Comparison of ENCODE assay signal across 23 cellular contexts in genomic region chr2:241615522-241616052, GRCh38. TPM values are rescaled to one million over a fixed set of nuclear protein-coding genes. Genes with fewer than 3 reads are reported as not detected.
DNase-seq lines count a peak whose midpoint lies in the region; ATAC-seq, FAIRE-seq and TF ChIP-seq lines count a peak whose summit lies in the region.
"Had no signal": no experiment of that assay in that cellular context is flagged by ENCODE, and none has a peak within 500 bp of the region (broad histone marks: within the 10 kb centered on the region; RNA-seq: fewer than 3 reads in every experiment).

No MANE protein-coding gene starts in this region.

- BruUV-seq in HepG2 (replicated peaks; lab: Mats Ljungman, UMichigan), result no TSS peak

- H3K4me2 ChIP-seq in HepG2 (ENCODE audit: low read depth, low read length), result no peak overlapping the region
- no peak overlapping the region for H3K4me2 ChIP-seq in SK-N-SH
- H3K4me2 ChIP-seq: A549 had no signal

- TF ChIP-seq CTCF in HepG2 (CRISPR knock-in tag; IDR thresholded peaks at IDR 0.05), result no peak
- TF ChIP-seq CTCF in right lobe of liver (IDR thresholded peaks at IDR 0.05), result no peak
- no peak for TF ChIP-seq CTCF in SK-N-SH (IDR thresholded peaks at IDR 0.05)

- DNase-seq in activated CD4-positive, alpha-beta T cell treated with anti-CD3 and anti-CD28 coated beads for 36 hours, result no peak
- no peak for DNase-seq in activated CD4-positive, alpha-beta T cell treated with anti-CD3 and anti-CD28 coated beads, Interleukin-2, amount 50 U/mL, for 4 hours
- no peak for DNase-seq in HepG2 (ENCODE audit: low spot score)
- DNase-seq in right lobe of liver, result no peak
- DNase-seq in central memory CD8-positive, alpha-beta T cell (ENCODE audit: low spot score in 2 of 2), result no peak
- DNase-seq in SK-N-SH, result no peak
- no peak for DNase-seq in SK-N-DZ (ENCODE audit: low spot score)
- no peak for DNase-seq in effector CD4-positive, alpha-beta T cell
- DNase-seq: DMS 273 treated with DMSO at 0.1 percent for 48 hours; effector memory CD4-positive, alpha-beta T cell; foreskin melanocyte; immature natural killer cell; Kasumi-1; NCI-H187; nucleus accumbens; stimulated activated CD4-positive, alpha-beta T cell treated with anti-CD3 and anti-CD28 coated beads, Interleukin-4, amount 100 ng/mL, for 1 hour; transverse colon had no signal

- ATAC-seq in activated CD4-positive, alpha-beta T cell treated with anti-CD3 and anti-CD28 coated beads for 36 hours, result no peak
- ATAC-seq in HepG2 (no peak), right lobe of liver (no peak)
- ATAC-seq in central memory CD8-positive, alpha-beta T cell (replicated peaks; ENCODE audit: extremely low read depth, poor library complexity, severe bottlenecking), result no peak
- ATAC-seq: A549, esophagus mucosa, mucosa of descending colon had no signal

- WGBS in HepG2 (ENCODE audit: low lambda C conversion rate), result 93% methylated on average over 16 of the region's 16 CpGs
- WGBS in right lobe of liver (ENCODE audit: insufficient coverage, low coverage, low lambda C conversion rate, missing lambda C conversion rate), result 83% methylated on average over 8 of the region's 16 CpGs
- WGBS in SK-N-SH (ENCODE audit: low lambda C conversion rate), result 97% methylated on average over 11 of the region's 16 CpGs

- TF ChIP-seq EP300 in HepG2 (IDR thresholded peaks at IDR 0.05; ENCODE audit: low read depth in 2 of 2, low read length in 2 of 2) (no peak), HepG2 (CRISPR knock-in tag; IDR thresholded peaks at IDR 0.05; ENCODE audit: borderline replicate concordance) (no peak), SK-N-SH (IDR thresholded peaks at IDR 0.05; ENCODE audit: borderline replicate concordance in 1 of 2, low read depth in 1 of 2, low read length in 1 of 2) (no peak)

- no peak overlapping the region for H3K9ac ChIP-seq in HepG2 (ENCODE audit: insufficient read depth, low read depth, low read length)
- no peak overlapping the region for H3K9ac ChIP-seq in SK-N-SH

- H3K9me3 Mint-ChIP-seq in activated CD4-positive, alpha-beta T cell treated with anti-CD3 and anti-CD28 coated beads for 36 hours (ENCODE audit: low read depth), result peaks cover 12% of the 10 kb centered on the region
- no peaks in the 10 kb centered on the region for H3K9me3 Mint-ChIP-seq in central memory CD8-positive, alpha-beta T cell
- H3K9me3 Mint-ChIP-seq: immature natural killer cell had no signal

- H3K36me3 ChIP-seq in HepG2 (replicated peaks in 1 of 2; ENCODE audit: control insufficient read depth in 1 of 2, insufficient read depth in 2 of 2, low read length in 2 of 2) (peaks cover 19 to 50% of the 10 kb centered on the region in 2 experiments), right lobe of liver (peaks cover 0 to 5% (median 0%) of the 10 kb centered on the region in 4 donors), SK-N-SH (replicated peaks in 1 of 2; ENCODE audit: control insufficient read depth in 1 of 2, insufficient read depth in 2 of 2, low read length in 1 of 2) (peaks cover 3 to 5% of the 10 kb centered on the region in 2 experiments)
- H3K36me3 ChIP-seq: transverse colon had no signal

- intact Hi-C loops in activated CD4-positive, alpha-beta T cell treated with anti-CD3 and anti-CD28 coated beads for 36 hours (cut with DNase I, micrococcal nuclease), result loop anchor here (5.0 to 10.0 kb wide), 3 partner anchors 171 to 513 kb away; partner anchors contain the start of genes FARP2 (in 1 of the 2) and MTERF4 (in 1 of the 2)
- intact Hi-C loops in HepG2 (cut with micrococcal nuclease; ENCODE audit: unreplicated experiment) (no loop called here), right lobe of liver (cut with DNase I) (no loop called here)

- no peak for TF ChIP-seq RAD21 in HepG2 (CRISPR knock-in tag; IDR thresholded peaks at IDR 0.05)
- TF ChIP-seq RAD21 in SK-N-SH (IDR thresholded peaks at IDR 0.05; ENCODE audit: low read length), result no peak

- peaks cover 28% of the 10 kb centered on the region for H3K36me3 Mint-ChIP-seq in activated CD4-positive, alpha-beta T cell treated with anti-CD3 and anti-CD28 coated beads for 36 hours (ENCODE audit: low read depth)
- H3K36me3 Mint-ChIP-seq in central memory CD8-positive, alpha-beta T cell (ENCODE audit: insufficient read depth), result peaks cover 2% of the 10 kb centered on the region

- TF ChIP-seq POLR2A in HepG2 (IDR thresholded peaks at IDR 0.05; ENCODE audit: insufficient read depth in 1 of 2, low read depth in 2 of 2, low read length in 2 of 2) (no peak), right lobe of liver (IDR thresholded peaks at IDR 0.05) (no peak)

- peaks cover 76% of the 10 kb centered on the region for H3K79me2 ChIP-seq in HepG2 (ENCODE audit: insufficient read depth, low read length)
- peaks cover 80% of the 10 kb centered on the region for H3K79me2 ChIP-seq in SK-N-SH (ENCODE audit: insufficient read depth)

- no peaks in the 10 kb centered on the region for H4K20me1 ChIP-seq in HepG2 (ENCODE audit: insufficient read depth, low read length)
- peaks cover 10% of the 10 kb centered on the region; the same call in 1 of the 2 replicates for H4K20me1 ChIP-seq in SK-N-SH (ENCODE audit: insufficient read depth)

- H3K27me3 ChIP-seq in HepG2 (ENCODE audit: control insufficient read depth in 1 of 2, insufficient read depth in 2 of 2, low read length in 2 of 2) (no peaks in the 10 kb centered on the region; a peak in 1 of 5 replicates), right lobe of liver (no peaks in the 10 kb centered on the region), SK-N-SH (ENCODE audit: insufficient read depth) (no peaks in the 10 kb centered on the region)
- H3K27me3 ChIP-seq: BLaER1 treated with 17β-estradiol and CSF1 and Interleukin-3, amounts not matched to agents 10 nM and 100 nM; transverse colon had no signal

- H3K4me1 ChIP-seq in HepG2 (ENCODE audit: insufficient read depth, low read length) (peaks cover 19% of the 10 kb centered on the region), right lobe of liver (peaks cover 0 to 9% (median 0%) of the 10 kb centered on the region in 4 donors), SK-N-SH (ENCODE audit: control insufficient read depth in 1 of 2, insufficient read depth in 2 of 2, low read depth in 1 of 2, low read length in 1 of 2) (peaks cover 0 to 19% of the 10 kb centered on the region in 2 experiments; a peak in 2 of 4 replicates)
- H3K4me1 ChIP-seq: A549 had no signal

- no peaks in the 10 kb centered on the region for H3K27me3 Mint-ChIP-seq in activated CD4-positive, alpha-beta T cell treated with anti-CD3 and anti-CD28 coated beads for 36 hours
- H3K27me3 Mint-ChIP-seq in central memory CD8-positive, alpha-beta T cell, result no peaks in the 10 kb centered on the region

- H3K4me1 Mint-ChIP-seq in activated CD4-positive, alpha-beta T cell treated with anti-CD3 and anti-CD28 coated beads for 36 hours, result peaks cover 43% of the 10 kb centered on the region
- H3K4me1 Mint-ChIP-seq in central memory CD8-positive, alpha-beta T cell, result peaks cover 36% of the 10 kb centered on the region

- in situ Hi-C loops in HepG2 (cut with HindIII; ENCODE audit: extremely low pct_ligation_motif_present, low pct_unique_long_range_greater_than_20kb), result no loop called here

- no peak overlapping the region for H3K4me3 ChIP-seq in HepG2 (replicated peaks in 1 of 3; ENCODE audit: insufficient read depth in 1 of 3, low read depth in 2 of 3, low read length in 3 of 3)
- no peak overlapping the region for H3K4me3 ChIP-seq in right lobe of liver
- H3K4me3 ChIP-seq in SK-N-SH (ENCODE audit: low read depth in 2 of 2, low read length in 1 of 2), result no peak overlapping the region
- H3K4me3 ChIP-seq: A549; BLaER1 treated with 17β-estradiol and CSF1 and Interleukin-3, amounts not matched to agents 10 nM and 100 nM; mucosa of descending colon had no signal

- H3K4me3 Mint-ChIP-seq in activated CD4-positive, alpha-beta T cell treated with anti-CD3 and anti-CD28 coated beads for 36 hours, result no peak overlapping the region
- H3K4me3 Mint-ChIP-seq in central memory CD8-positive, alpha-beta T cell, result peak overlapping the region; percentile 32
- H3K4me3 Mint-ChIP-seq: brain had no signal

- H2AFZ ChIP-seq in HepG2 (ENCODE audit: low read length) (no peak overlapping the region), SK-N-SH (ENCODE audit: low read depth) (no peak overlapping the region)

- POLR2A ChIA-PET in activated CD4-positive, alpha-beta T cell treated with anti-CD3 and anti-CD28 coated beads for 36 hours (lab: Charles Lee), result interaction anchor here (0.6 kb wide), 1 partner anchor 393 kb away, joined by 3 read pairs; no protein-coding TSS in a partner anchor
- POLR2A ChIA-PET in HepG2 (lab: Yijun Ruan, JAX) (no interaction called here), SK-N-SH (lab: Yijun Ruan, JAX) (interaction anchor here (0.5 kb wide), 1 partner anchor 18 kb away, joined by 4 read pairs; no protein-coding TSS in a partner anchor)

- CTCF ChIA-PET in activated CD4-positive, alpha-beta T cell treated with anti-CD3 and anti-CD28 coated beads for 36 hours (lab: Charles Lee), result no interaction called here
- CTCF ChIA-PET in HepG2 (lab: Yijun Ruan, JAX; ENCODE audit: low intra/inter-chr PET ratio, low total read pairs), result no interaction called here
- CTCF ChIA-PET in SK-N-SH (lab: Yijun Ruan, JAX), result interaction anchor here (2.6 kb wide), 1 partner anchor 17 kb away, joined by 10 read pairs; no protein-coding TSS in a partner anchor

- H3K9me3 ChIP-seq in HepG2 (ENCODE audit: low read length) (no peaks in the 10 kb centered on the region), right lobe of liver (no peaks in the 10 kb centered on the region), SK-N-SH (no peaks in the 10 kb centered on the region)
- H3K9me3 ChIP-seq: A549, mucosa of descending colon, transverse colon had no signal

- H3K27ac Mint-ChIP-seq in activated CD4-positive, alpha-beta T cell treated with anti-CD3 and anti-CD28 coated beads for 36 hours, result peak overlapping the region; percentile 80
- H3K27ac Mint-ChIP-seq in central memory CD8-positive, alpha-beta T cell (ENCODE audit: low read depth), result peak overlapping the region; percentile 76

- H3K27ac ChIP-seq in HepG2 (ENCODE audit: extremely low read length, insufficient read depth, low read length) (no peak overlapping the region), right lobe of liver (no peak overlapping the region), SK-N-SH (ENCODE audit: low read depth in 2 of 2, low read length in 1 of 2) (no peak overlapping the region)
- H3K27ac ChIP-seq: A549 had no signal

- H3K9me2 ChIP-seq in SK-N-SH, result no peaks in the 10 kb centered on the region

- FAIRE-seq in HepG2 (lab: Jason Lieb, UNC), result no peak
- FAIRE-seq: A549, H1 had no signal

- peaks cover 4% of the 10 kb centered on the region for H3F3A ChIP-seq in SK-N-SH (replicated peaks; ENCODE audit: insufficient read depth)

RNA-seq across cellular contexts. Expression of gene THAP4, which starts 21.4 kb away (rescaled TPM):
- total RNA-seq in activated CD4-positive, alpha-beta T cell treated with anti-CD3 and anti-CD28 coated beads for 36 hours, result 10 to 100 TPM; 42.5 to 54.1 TPM
- total RNA-seq in HepG2 (2016; rRNA removed; fragmentation: Illumina TruSeq; extraction: Trizol), result 68.2 and 75.7 TPM in 2 replicates
- total RNA-seq in HepG2 (2016; cell fraction: cytosol; rRNA removed; fragmentation: Illumina TruSeq; extraction: Trizol; ENCODE audit: low read depth), result 133 and 143 TPM in 2 replicates
- total RNA-seq in HepG2 (2016; cell fraction: insoluble cytoplasmic fraction; rRNA removed; fragmentation: Illumina TruSeq; extraction: Trizol), result 59.6 and 76.6 TPM in 2 replicates
- 167 and 184 TPM in 2 replicates for total RNA-seq in HepG2 (2016; cell fraction: membrane; rRNA removed; fragmentation: Illumina TruSeq; extraction: Trizol)
- total RNA-seq in HepG2 (2016; cell fraction: nucleus; rRNA removed; fragmentation: Illumina TruSeq; extraction: Trizol), result 30.7 and 35.8 TPM in 2 replicates
- 59.7 and 70.2 TPM in 2 replicates for polyA plus RNA-seq in HepG2 (2011; rRNA removed)
- 54.6 and 83.4 TPM in 2 replicates for polyA plus RNA-seq in HepG2 (2011; cell fraction: cytosol; rRNA removed)
- 44.5 and 45.2 TPM in 2 replicates for polyA plus RNA-seq in HepG2 (2011; cell fraction: nucleus; rRNA removed)
- 52.8 and 71.5 TPM in 2 replicates for polyA plus RNA-seq in HepG2 (2012)
- 151 and 156 TPM in 2 replicates for polyA plus RNA-seq in HepG2 (2016; cell fraction: cytosol; fragmentation: Illumina TruSeq; extraction: Trizol; ENCODE audit: low read depth)
- 70.7 and 84.7 TPM in 2 replicates for polyA plus RNA-seq in HepG2 (2016; cell fraction: insoluble cytoplasmic fraction; fragmentation: Illumina TruSeq; extraction: Trizol; ENCODE audit: low read depth)
- polyA plus RNA-seq in HepG2 (2016; cell fraction: membrane; fragmentation: Illumina TruSeq; extraction: Trizol; ENCODE audit: low read depth), result 183 and 195 TPM in 2 replicates
- 54.6 and 58.8 TPM in 2 replicates for polyA plus RNA-seq in HepG2 (2016; cell fraction: nucleus; fragmentation: Illumina TruSeq; extraction: Trizol; ENCODE audit: insufficient read depth, low read depth)
- polyA minus RNA-seq in HepG2 (2011; rRNA and poly(A)+ RNA removed; ENCODE audit: low replicate concordance), result 38.3 and 105 TPM in 2 replicates
- polyA minus RNA-seq in HepG2 (2011; cell fraction: cytosol; rRNA and poly(A)+ RNA removed), result 40.5 and 45.2 TPM in 2 replicates
- 18.9 and 20.6 TPM in 2 replicates for polyA minus RNA-seq in HepG2 (2011; cell fraction: nucleus; rRNA and poly(A)+ RNA removed)
- 10 to 100 TPM; 22.1 to 39.2 (median 25.0) TPM for total RNA-seq in right lobe of liver
- polyA plus RNA-seq in SK-N-SH (2012; rRNA removed), result 46.0 and 64.7 TPM in 2 replicates
- polyA plus RNA-seq in SK-N-SH (2012; cell fraction: cytosol; rRNA removed), result 30.7 and 40.1 TPM in 2 replicates
- polyA plus RNA-seq in SK-N-SH (2012; cell fraction: nucleus; rRNA removed), result 30.4 and 43.6 TPM in 2 replicates
- 65.1 and 66.6 TPM in 2 replicates for polyA plus RNA-seq in SK-N-DZ (2014; cell fraction: cytosol; rRNA removed)
- 28.6 and 35.8 TPM in 2 replicates for polyA plus RNA-seq in SK-N-DZ (2014; cell fraction: nucleus; rRNA removed)

RNA-seq across cellular contexts. Expression of gene ATG4B, which starts 21.9 kb away (rescaled TPM):
- total RNA-seq in activated CD4-positive, alpha-beta T cell treated with anti-CD3 and anti-CD28 coated beads for 36 hours, result 10 to 100 TPM; 71.8 to 80.1 TPM
- total RNA-seq in HepG2 (2016; rRNA removed; fragmentation: Illumina TruSeq; extraction: Trizol) (95.5 and 96.3 TPM in 2 replicates), right lobe of liver (10 to 100 TPM; 20.6 to 49.8 (median 39.3) TPM)
- 36.7 and 38.3 TPM in 2 replicates for total RNA-seq in HepG2 (2016; cell fraction: cytosol; rRNA removed; fragmentation: Illumina TruSeq; extraction: Trizol; ENCODE audit: low read depth)
- 89.4 and 100 TPM in 2 replicates for total RNA-seq in HepG2 (2016; cell fraction: insoluble cytoplasmic fraction; rRNA removed; fragmentation: Illumina TruSeq; extraction: Trizol)
- total RNA-seq in HepG2 (2016; cell fraction: membrane; rRNA removed; fragmentation: Illumina TruSeq; extraction: Trizol), result 29.3 and 29.5 TPM in 2 replicates
- total RNA-seq in HepG2 (2016; cell fraction: nucleus; rRNA removed; fragmentation: Illumina TruSeq; extraction: Trizol), result 81.6 and 83.5 TPM in 2 replicates
- polyA plus RNA-seq in HepG2 (2011; rRNA removed) (239 and 300 TPM in 2 replicates), SK-N-SH (2012; rRNA removed) (105 and 107 TPM in 2 replicates)
- polyA plus RNA-seq in HepG2 (2011; cell fraction: cytosol; rRNA removed), result 143 and 145 TPM in 2 replicates
- 1,044 and 1,316 TPM in 2 replicates for polyA plus RNA-seq in HepG2 (2011; cell fraction: nucleus; rRNA removed)
- polyA plus RNA-seq in HepG2 (2012), result 190 and 212 TPM in 2 replicates
- polyA plus RNA-seq in HepG2 (2016; cell fraction: cytosol; fragmentation: Illumina TruSeq; extraction: Trizol; ENCODE audit: low read depth), result 14.7 and 15.7 TPM in 2 replicates
- polyA plus RNA-seq in HepG2 (2016; cell fraction: insoluble cytoplasmic fraction; fragmentation: Illumina TruSeq; extraction: Trizol; ENCODE audit: low read depth), result 75.1 and 104 TPM in 2 replicates
- 19.2 and 21.6 TPM in 2 replicates for polyA plus RNA-seq in HepG2 (2016; cell fraction: membrane; fragmentation: Illumina TruSeq; extraction: Trizol; ENCODE audit: low read depth)
- polyA plus RNA-seq in HepG2 (2016; cell fraction: nucleus; fragmentation: Illumina TruSeq; extraction: Trizol; ENCODE audit: insufficient read depth, low read depth), result 244 TPM in 2 replicates
- 85.8 and 275 TPM in 2 replicates for polyA minus RNA-seq in HepG2 (2011; rRNA and poly(A)+ RNA removed; ENCODE audit: low replicate concordance)
- 75.1 and 78.1 TPM in 2 replicates for polyA minus RNA-seq in HepG2 (2011; cell fraction: cytosol; rRNA and poly(A)+ RNA removed)
- 203 and 244 TPM in 2 replicates for polyA minus RNA-seq in HepG2 (2011; cell fraction: nucleus; rRNA and poly(A)+ RNA removed)
- 53.2 and 85.0 TPM in 2 replicates for polyA plus RNA-seq in SK-N-SH (2012; cell fraction: cytosol; rRNA removed)
- polyA plus RNA-seq in SK-N-SH (2012; cell fraction: nucleus; rRNA removed), result 323 and 358 TPM in 2 replicates
- 137 and 140 TPM in 2 replicates for polyA plus RNA-seq in SK-N-DZ (2014; cell fraction: cytosol; rRNA removed)
- polyA plus RNA-seq in SK-N-DZ (2014; cell fraction: nucleus; rRNA removed), result 174 and 224 TPM in 2 replicates

RNA-seq across cellular contexts. Expression of gene BOK, which starts 57.0 kb away (rescaled TPM):
- total RNA-seq in activated CD4-positive, alpha-beta T cell treated with anti-CD3 and anti-CD28 coated beads for 36 hours, result under 1 TPM; 0.09 to 0.64 TPM
- total RNA-seq in HepG2 (2016; rRNA removed; fragmentation: Illumina TruSeq; extraction: Trizol) (30.2 and 35.5 TPM in 2 replicates), right lobe of liver (100 to 1,000 TPM in 3 of 6 experiments, 10 to 100 TPM in 3; 50.1 to 119 (median 90.5) TPM)
- total RNA-seq in HepG2 (2016; cell fraction: cytosol; rRNA removed; fragmentation: Illumina TruSeq; extraction: Trizol; ENCODE audit: low read depth), result 22.2 and 23.9 TPM in 2 replicates
- 28.1 and 36.4 TPM in 2 replicates for total RNA-seq in HepG2 (2016; cell fraction: insoluble cytoplasmic fraction; rRNA removed; fragmentation: Illumina TruSeq; extraction: Trizol)
- total RNA-seq in HepG2 (2016; cell fraction: membrane; rRNA removed; fragmentation: Illumina TruSeq; extraction: Trizol), result 58.8 and 67.3 TPM in 2 replicates
- 18.8 and 20.8 TPM in 2 replicates for total RNA-seq in HepG2 (2016; cell fraction: nucleus; rRNA removed; fragmentation: Illumina TruSeq; extraction: Trizol)
- polyA plus RNA-seq in HepG2 (2011; rRNA removed) (39.2 and 58.1 TPM in 2 replicates), SK-N-SH (2012; rRNA removed) (1.7 and 1.9 TPM in 2 replicates)
- polyA plus RNA-seq in HepG2 (2011; cell fraction: cytosol; rRNA removed), result 49.3 and 71.9 TPM in 2 replicates
- 101 and 104 TPM in 2 replicates for polyA plus RNA-seq in HepG2 (2011; cell fraction: nucleus; rRNA removed)
- polyA plus RNA-seq in HepG2 (2012), result 43.9 and 55.3 TPM in 2 replicates
- 28.1 and 33.7 TPM in 2 replicates for polyA plus RNA-seq in HepG2 (2016; cell fraction: cytosol; fragmentation: Illumina TruSeq; extraction: Trizol; ENCODE audit: low read depth)
- polyA plus RNA-seq in HepG2 (2016; cell fraction: insoluble cytoplasmic fraction; fragmentation: Illumina TruSeq; extraction: Trizol; ENCODE audit: low read depth), result 37.9 and 46.1 TPM in 2 replicates
- polyA plus RNA-seq in HepG2 (2016; cell fraction: membrane; fragmentation: Illumina TruSeq; extraction: Trizol; ENCODE audit: low read depth), result 64.2 and 66.8 TPM in 2 replicates
- polyA plus RNA-seq in HepG2 (2016; cell fraction: nucleus; fragmentation: Illumina TruSeq; extraction: Trizol; ENCODE audit: insufficient read depth, low read depth), result 41.2 and 42.5 TPM in 2 replicates
- polyA minus RNA-seq in HepG2 (2011; rRNA and poly(A)+ RNA removed; ENCODE audit: low replicate concordance), result 10.1 and 74.6 TPM in 2 replicates
- 39.7 and 41.5 TPM in 2 replicates for polyA minus RNA-seq in HepG2 (2011; cell fraction: cytosol; rRNA and poly(A)+ RNA removed)
- 9.9 and 12.7 TPM in 2 replicates for polyA minus RNA-seq in HepG2 (2011; cell fraction: nucleus; rRNA and poly(A)+ RNA removed)
- 0.62 and 1.3 TPM in 2 replicates for polyA plus RNA-seq in SK-N-SH (2012; cell fraction: cytosol; rRNA removed)
- 2.8 and 3.1 TPM in 2 replicates for polyA plus RNA-seq in SK-N-SH (2012; cell fraction: nucleus; rRNA removed)
- 31.0 and 35.6 TPM in 2 replicates for polyA plus RNA-seq in SK-N-DZ (2014; cell fraction: cytosol; rRNA removed)
- 34.4 and 40.9 TPM in 2 replicates for polyA plus RNA-seq in SK-N-DZ (2014; cell fraction: nucleus; rRNA removed)

Comparison
In these comparisons a context has a peak if more than half of its experiments do, and no peak if none do; other contexts are left out.
1. RNA of gene BOK, which starts 57.0 kb away (total RNA-seq): 50.1 to 119 TPM in right lobe of liver and 18.8 to 67.3 TPM in HepG2; 0.09 to 0.64 TPM in activated CD4-positive, alpha-beta T cell treated with anti-CD3 and anti-CD28 coated beads for 36 hours; every median in the first group is over 10 times any median in the second.
2. intact Hi-C loops: an anchor here in activated CD4-positive, alpha-beta T cell treated with anti-CD3 and anti-CD28 coated beads for 36 hours (5.0 to 10.0 kb wide); none called in HepG2 and right lobe of liver.